23 cellular contexts compared by ENCODE assay signal in the genomic region with DNA sequence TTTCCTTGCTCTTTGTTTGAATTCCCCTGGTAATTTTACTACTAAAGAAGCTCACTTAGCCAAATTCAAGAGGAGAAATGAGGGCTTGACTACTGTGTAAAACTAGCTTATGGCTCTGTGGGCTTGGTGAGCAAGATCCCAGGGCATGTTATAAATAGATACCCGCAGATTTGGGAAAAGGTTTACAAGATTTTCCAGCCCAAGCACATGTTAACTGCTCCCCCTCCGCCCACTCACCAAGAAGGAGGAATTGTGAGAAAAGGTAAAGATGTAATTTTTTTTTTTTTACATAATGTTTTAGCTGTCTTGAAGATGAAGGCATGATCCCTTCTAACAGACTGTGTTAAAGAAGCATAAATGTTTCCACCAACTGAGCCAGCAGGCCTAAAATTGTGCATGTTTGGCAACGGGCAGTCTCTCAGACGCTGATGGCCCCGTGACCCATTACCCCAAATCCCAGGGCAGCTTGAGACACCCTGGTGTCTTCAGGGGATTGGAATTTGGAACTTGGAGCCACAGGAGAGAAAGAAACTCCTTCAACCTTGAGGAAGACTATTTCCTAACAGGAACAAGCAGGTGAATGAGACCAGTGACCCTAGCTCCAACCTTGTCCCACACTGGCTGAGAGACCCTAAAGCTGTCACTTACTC.
DNase-seq lines count a peak whose midpoint lies in the region; ATAC-seq and TF ChIP-seq lines count a peak whose summit lies in the region.
"Had no signal": no experiment of that assay in that cellular context is flagged by ENCODE, and none has a peak within 500 bp of the region (broad histone marks: within the 10 kb centered on the region; RNA-seq: fewer than 3 reads in every experiment).

No MANE protein-coding gene starts in this region.

- H3K4ac ChIP-seq in IMR-90 (ENCODE audit: low read depth, low read length) = no peak overlapping the region

- H3K27ac ChIP-seq in IMR-90 (ENCODE audit: insufficient read depth, low read length) = no peak overlapping the region
- peak overlapping the region; percentile 16 to 68 for H3K27ac ChIP-seq in coronary artery
- peak overlapping the region; percentile 2 for H3K27ac ChIP-seq in parathyroid adenoma
- peak overlapping the region; percentile 11 for H3K27ac ChIP-seq in subcutaneous abdominal adipose tissue (ENCODE audit: low read depth, low read length)
- H3K27ac ChIP-seq: BLaER1 treated with 17β-estradiol and CSF1 and Interleukin-3, amounts not matched to agents 10 nM and 100 nM; KMS-11; SJSA1 had no signal

- DNase-seq in IMR-90 (no peak), coronary artery (ENCODE audit: low spot score) (no peak), NCI-H510A (lab: John Stamatoyannopoulos, UW) (no peak), NCI-H187 treated with DMSO at 0.1 percent for 48 hours (lab: John Stamatoyannopoulos, UW) (no peak)
- no peak for DNase-seq in stimulated activated CD8-positive, alpha-beta memory T cell treated with anti-CD3 and anti-CD28 coated beads, Interleukin-4, amount 100 ng/mL, for 48 hours
- DNase-seq: ACHN; Caco-2; CD4-positive, alpha-beta memory T cell; DMS 273 treated with DMSO at 0.1 percent for 48 hours; DMS79 treated with DMSO at 0.1 percent for 48 hours; NCI-H1092 treated with DMSO at 0.1 percent for 48 hours; NCI-H1436 treated with DMSO at 0.1 percent for 48 hours; NCI-H2029; NCI-H226; NCI-H524 treated with DMSO at 0.1 percent for 48 hours; OCI-M1 had no signal

- H3K4me3 ChIP-seq in IMR-90 (ENCODE audit: insufficient read depth, low read depth, low read length) = no peak overlapping the region
- H3K4me3 ChIP-seq in coronary artery = no peak overlapping the region
- H3K4me3 ChIP-seq in parathyroid adenoma (ENCODE audit: low read depth, low read length) = no peak overlapping the region
- no peak overlapping the region for H3K4me3 ChIP-seq in subcutaneous abdominal adipose tissue (ENCODE audit: low read depth in 1 of 5, low read length in 5 of 5)
- H3K4me3 ChIP-seq: BLaER1 treated with 17β-estradiol and CSF1 and Interleukin-3, amounts not matched to agents 10 nM and 100 nM; SJSA1 had no signal

- H3K56ac ChIP-seq in IMR-90 (ENCODE audit: extremely low read depth, insufficient read depth, low read length) = no peak overlapping the region

- no TSS peak for BruUV-seq in IMR-90 (replicated peaks; lab: Mats Ljungman, UMichigan)

- CTCF ChIA-PET in IMR-90 (lab: Yijun Ruan, JAX) = no interaction called here

- no peak overlapping the region for H4K5ac ChIP-seq in IMR-90 (ENCODE audit: low read depth, low read length)

- H2AFZ ChIP-seq in IMR-90 (replicated peaks; ENCODE audit: low read length, poor library complexity) (no peak overlapping the region), parathyroid adenoma (no peak overlapping the region)

- H4K20me1 ChIP-seq in IMR-90 (ENCODE audit: insufficient read depth, low read length) = no peaks in the 10 kb centered on the region
- H4K20me1 ChIP-seq: BLaER1 treated with 17β-estradiol and CSF1 and Interleukin-3, amounts not matched to agents 10 nM and 100 nM had no signal

- no peak overlapping the region for H2BK5ac ChIP-seq in IMR-90 (ENCODE audit: low read depth, low read length, poor library complexity, severe bottlenecking)

- no peak overlapping the region for H3K4me2 ChIP-seq in IMR-90 (ENCODE audit: low read depth, low read length)
- no peak overlapping the region for H3K4me2 ChIP-seq in parathyroid adenoma (ENCODE audit: low read length)
- H3K4me2 ChIP-seq: BLaER1 treated with 17β-estradiol and CSF1 and Interleukin-3, amounts not matched to agents 10 nM and 100 nM; KMS-11 had no signal

- no peak overlapping the region for H4K91ac ChIP-seq in IMR-90 (ENCODE audit: insufficient read depth, low read depth, low read length)

- H2BK120ac ChIP-seq in IMR-90 (ENCODE audit: low read depth, low read length) = peak overlapping the region; percentile 21; the same call in 1 of the 2 replicates

- H3K4me1 ChIP-seq in IMR-90 (ENCODE audit: control insufficient read depth, insufficient read depth, low read length) = peaks cover 4% of the 10 kb centered on the region; the same call in 1 of the 2 replicates
- H3K4me1 ChIP-seq in parathyroid adenoma = peaks cover 28% of the 10 kb centered on the region
- H3K4me1 ChIP-seq in subcutaneous abdominal adipose tissue (ENCODE audit: control insufficient read depth in 5 of 5, insufficient read depth in 5 of 5, low read length in 5 of 5) = peaks cover 4 to 32% (median 23%) of the 10 kb centered on the region in 5 donors
- H3K4me1 ChIP-seq: Caco-2, SJSA1 had no signal

- H2AK9ac ChIP-seq in IMR-90 (replicated peaks; ENCODE audit: low read depth, low read length, poor library complexity) = no peak overlapping the region

- no peak overlapping the region for H3K23ac ChIP-seq in IMR-90 (ENCODE audit: low read depth, low read length)

- in situ Hi-C loops in IMR-90 (cut with MboI; ENCODE audit: low sequenced_read_pairs) = no loop called here

- TF ChIP-seq CTCF in IMR-90 (conservative IDR thresholded peaks at IDR 0.05; ENCODE audit: low read depth, low read length) (no peak), coronary artery (IDR thresholded peaks at IDR 0.05) (no peak), parathyroid adenoma (IDR thresholded peaks at IDR 0.05) (no peak)

- dilution Hi-C loops in IMR-90 (cut with HindIII; ENCODE audit: low sequenced_read_pairs, unreplicated experiment) = no loop called here

- ATAC-seq in IMR-90 (ENCODE audit: low read depth) = no peak
- no peak for ATAC-seq in GM21619 (IDR thresholded peaks at IDR 0.05; ENCODE audit: unreplicated experiment)
- ATAC-seq: HCT116 had no signal

- H3K9ac ChIP-seq in IMR-90 (ENCODE audit: low read depth, low read length) = no peak overlapping the region
- no peak overlapping the region for H3K9ac ChIP-seq in parathyroid adenoma
- H3K9ac ChIP-seq in subcutaneous abdominal adipose tissue (ENCODE audit: low read length in 5 of 5) = no peak overlapping the region
- H3K9ac ChIP-seq: BLaER1 treated with 17β-estradiol and CSF1 and Interleukin-3, amounts not matched to agents 10 nM and 100 nM; KMS-11 had no signal

- no peak for TF ChIP-seq POLR2A in IMR-90 (IDR thresholded peaks at IDR 0.05; ENCODE audit: low read depth, low read length)

- no peaks in the 10 kb centered on the region for H3K79me1 ChIP-seq in IMR-90 (ENCODE audit: low read depth in 1 of 2, low read length in 2 of 2)

- no peaks in the 10 kb centered on the region for H3K79me2 ChIP-seq in parathyroid adenoma

- TF ChIP-seq RAD21 in IMR-90 (IDR thresholded peaks at IDR 0.05; ENCODE audit: low read length) = no peak

- H3K27me3 ChIP-seq in IMR-90 (ENCODE audit: control insufficient read depth, insufficient read depth, low read length) (no peaks in the 10 kb centered on the region; the same call in 1 of the 2 replicates), parathyroid adenoma (ENCODE audit: control insufficient read depth, insufficient read depth, low read length) (no peaks in the 10 kb centered on the region), subcutaneous abdominal adipose tissue (ENCODE audit: control insufficient read depth in 5 of 5, insufficient read depth in 4 of 5, low read length in 5 of 5) (no peaks in the 10 kb centered on the region)
- H3K27me3 ChIP-seq: BLaER1 treated with 17β-estradiol and CSF1 and Interleukin-3, amounts not matched to agents 10 nM and 100 nM; SJSA1 had no signal

- no peak overlapping the region for H3K18ac ChIP-seq in IMR-90 (ENCODE audit: low read depth, low read length)

- POLR2A ChIA-PET in IMR-90 (lab: Charles Lee; ENCODE audit: unreplicated experiment) = no interaction called here

- 0 out of 3 replicates have a peak overlapping the region, but pooled peaks have one; percentile 34 for H2BK15ac ChIP-seq in IMR-90 (ENCODE audit: low read depth, low read length)

- H3K36me3 ChIP-seq in IMR-90 (ENCODE audit: control insufficient read depth, insufficient read depth, low read length) (no peaks in the 10 kb centered on the region), parathyroid adenoma (ENCODE audit: control insufficient read depth, insufficient read depth, low read length) (no peaks in the 10 kb centered on the region), subcutaneous abdominal adipose tissue (ENCODE audit: control insufficient read depth in 5 of 5, insufficient read depth in 5 of 5, low read length in 5 of 5) (no peaks in the 10 kb centered on the region)
- H3K36me3 ChIP-seq: BLaER1 treated with 17β-estradiol and CSF1 and Interleukin-3, amounts not matched to agents 10 nM and 100 nM; SJSA1 had no signal

- intact Hi-C loops in IMR-90 (cut with micrococcal nuclease) = no loop called here

- H2BK20ac ChIP-seq in IMR-90 (ENCODE audit: low read depth, low read length) = no peak overlapping the region

- WGBS in IMR-90 (ENCODE audit: extremely low coverage in 2 of 2, insufficient read length in 1 of 2), 2 experiments = no CpG with 5 or more reads among the region's 5 CpGs

- H3K14ac ChIP-seq in IMR-90 (replicated peaks; ENCODE audit: low read depth, low read length) = no peak overlapping the region

- no peak overlapping the region for H4K8ac ChIP-seq in IMR-90 (ENCODE audit: low read depth in 2 of 2, low read length in 2 of 2)

- H2AK5ac ChIP-seq in IMR-90 (ENCODE audit: low read depth, low read length) = no peak overlapping the region

- H3K9me1 ChIP-seq in IMR-90 (ENCODE audit: insufficient read depth, low read length) = no peaks in the 10 kb centered on the region

- H3K9me3 ChIP-seq in IMR-90 (ENCODE audit: control insufficient read depth, insufficient read depth, low read length) (no peaks in the 10 kb centered on the region), parathyroid adenoma (ENCODE audit: control insufficient read depth, low read length) (no peaks in the 10 kb centered on the region), subcutaneous abdominal adipose tissue (ENCODE audit: control insufficient read depth in 5 of 5, low read length in 5 of 5) (no peaks in the 10 kb centered on the region)
- H3K9me3 ChIP-seq: BLaER1 treated with 17β-estradiol and CSF1 and Interleukin-3, amounts not matched to agents 10 nM and 100 nM; Caco-2 had no signal

TF ChIP-seq in IMR-90, 13 proteins besides CTCF, POLR2A, EP300 and RAD21 (continues in another document):
- TF ChIP-seq RCOR1 (IDR thresholded peaks at IDR 0.05; ENCODE audit: insufficient replicate concordance, low read length) (no peak), FOS (IDR thresholded peaks at IDR 0.05; ENCODE audit: low read depth, low read length) (no peak), CEBPB (IDR thresholded peaks at IDR 0.05; ENCODE audit: low read depth, low read length) (no peak), RFX5 (IDR thresholded peaks at IDR 0.05; ENCODE audit: low read depth, low read length) (no peak), BHLHE40 (IDR thresholded peaks at IDR 0.05; ENCODE audit: low read depth, low read length) (no peak), NFE2L2 (IDR thresholded peaks at IDR 0.05; ENCODE audit: low read depth, low read length) (no peak)
- TF ChIP-seq, protein P1, sequence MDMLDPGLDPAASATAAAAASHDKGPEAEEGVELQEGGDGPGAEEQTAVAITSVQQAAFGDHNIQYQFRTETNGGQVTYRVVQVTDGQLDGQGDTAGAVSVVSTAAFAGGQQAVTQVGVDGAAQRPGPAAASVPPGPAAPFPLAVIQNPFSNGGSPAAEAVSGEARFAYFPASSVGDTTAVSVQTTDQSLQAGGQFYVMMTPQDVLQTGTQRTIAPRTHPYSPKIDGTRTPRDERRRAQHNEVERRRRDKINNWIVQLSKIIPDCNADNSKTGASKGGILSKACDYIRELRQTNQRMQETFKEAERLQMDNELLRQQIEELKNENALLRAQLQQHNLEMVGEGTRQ (IDR thresholded peaks at IDR 0.05; ENCODE audit: low read depth, low read length) = no peak
